Comparison of ENCODE assay signal across 8 cellular contexts in genomic region chr16:31354394-31355291, GRCh38. TPM values are rescaled to one million over a fixed set of nuclear protein-coding genes. Genes with fewer than 3 reads are reported as not detected.
DNase-seq lines count a peak whose midpoint lies in the region; ATAC-seq, FAIRE-seq and TF ChIP-seq lines count a peak whose summit lies in the region.

ITGAX (plus strand) TSS chr16:31355176; CDS start chr16:31355255, 79 bp downstream.

- TF ChIP-seq POLR2A in esophagus muscularis mucosa (IDR thresholded peaks at IDR 0.05; ENCODE audit: low read depth) = no peak

- intact Hi-C loops in esophagus muscularis mucosa (cut with DNase I) = no loop called here
- intact Hi-C loops in pancreas (cut with DNase I) = no loop called here

- peaks cover 0 to 6% (median 0%) of the 10 kb centered on the region in 4 donors for H3K4me1 ChIP-seq in esophagus muscularis mucosa
- H3K4me1 ChIP-seq in pancreas = no peaks in the 10 kb centered on the region

- TF ChIP-seq EP300 in esophagus muscularis mucosa (IDR thresholded peaks at IDR 0.05) = no peak

- no peak within 1 kb of the TSS for H3K27ac ChIP-seq in esophagus muscularis mucosa (replicated peaks in 1 of 4)
- H3K27ac ChIP-seq in pancreas = peak within 1 kb of the TSS in 2 of 4 donors; percentile 25 to 37

- peak; percentile 56 for ATAC-seq in GM19395 (IDR thresholded peaks at IDR 0.05; ENCODE audit: unreplicated experiment)
- peak; percentile 63 for ATAC-seq in HG03558 (IDR thresholded peaks at IDR 0.05; ENCODE audit: extremely low read depth, unreplicated experiment)
- peak in 3 of 4 donors; percentile 29 to 66 (median 60) for ATAC-seq in pancreas
- no peak for ATAC-seq in HG03025 (IDR thresholded peaks at IDR 0.05; ENCODE audit: low FRiP score, unreplicated experiment)

- H3K9me3 ChIP-seq in esophagus muscularis mucosa (no peaks in the 10 kb centered on the region), pancreas (no peaks in the 10 kb centered on the region)

- H3K27me3 ChIP-seq in esophagus muscularis mucosa (peaks cover 0 to 25% (median 0%) of the 10 kb centered on the region in 4 donors), pancreas (no peaks in the 10 kb centered on the region)

- H3K4me3 ChIP-seq in esophagus muscularis mucosa (no peak within 1 kb of the TSS), pancreas (no peak within 1 kb of the TSS)

- FAIRE-seq in pancreas (lab: Jason Lieb, UNC) = no peak

- H3K36me3 ChIP-seq in esophagus muscularis mucosa (no peaks in the 10 kb centered on the region), pancreas (no peaks in the 10 kb centered on the region)

- WGBS in esophagus muscularis mucosa = 35% methylated on average over 10 of the region's 10 CpGs
- WGBS in pancreas, 2 donors = 35 to 37% methylated on average over 10 of the region's 10 CpGs

- TF ChIP-seq CTCF in esophagus muscularis mucosa (IDR thresholded peaks at IDR 0.05) = no peak
- no peak for TF ChIP-seq CTCF in pancreas (IDR thresholded peaks at IDR 0.05)

- DNase-seq in AG08396 (ENCODE audit: low spot score) (peak; percentile 43), esophagus muscularis mucosa (ENCODE audit: extremely low spot score) (peak; percentile 94), pancreas (peak in 2 of 6 donors; percentile 14 to 72), NCI-H2171 (lab: John Stamatoyannopoulos, UW) (no peak)
- DNase-seq in activated CD4-positive, CD25-positive, alpha-beta regulatory T cell treated with anti-CD3 and anti-CD28 coated beads, Interleukin-2, amount 50 U/mL, for 72 hours = peak; percentile 61

RNA-seq across cellular contexts. Expression of gene ITGAX, which starts in this region (rescaled TPM):
- total RNA-seq in esophagus muscularis mucosa (10 to 100 TPM in 1 of 4 donors, 1 to 10 TPM in 2, under 1 TPM in 1; 0.71 to 11.3 (median 3.4) TPM), pancreas (10 to 100 TPM in 2 of 6 donors, 1 to 10 TPM in 2, under 1 TPM in 2; 0.56 to 21.5 (median 1.8) TPM)
- 1 to 10 TPM; 1.2 to 3.0 TPM for polyA plus RNA-seq in pancreas
